ENCODE assay signal across 12 cellular contexts in genomic region chr4:37601527-37601926, GRCh38.
DNase-seq lines count a peak whose midpoint lies in the region; ATAC-seq and TF ChIP-seq lines count a peak whose summit lies in the region.
"Had no signal": no experiment of that assay in that cellular context is flagged by ENCODE, and none has a peak within 500 bp of the region (broad histone marks: within the 10 kb centered on the region; RNA-seq: fewer than 3 reads in every experiment).

No MANE protein-coding gene starts in this region.

- peaks cover 21% of the 10 kb centered on the region for H3K4me1 ChIP-seq in adipocyte (ENCODE audit: control insufficient read depth, insufficient read depth, low read length)
- H3K4me1 ChIP-seq in left lung, result peaks cover 0 to 20% of the 10 kb centered on the region in 2 donors
- no peaks in the 10 kb centered on the region; the same call in 1 of the 2 replicates for H3K4me1 ChIP-seq in BE2C

- H3K36me3 ChIP-seq in adipocyte (ENCODE audit: control insufficient read depth, insufficient read depth, low read length, severe bottlenecking) (no peaks in the 10 kb centered on the region), left lung (no peaks in the 10 kb centered on the region), BE2C (no peaks in the 10 kb centered on the region)

- H3K27me3 ChIP-seq in adipocyte (replicated peaks; ENCODE audit: control insufficient read depth, insufficient read depth, low read length), result no peaks in the 10 kb centered on the region
- H3K27me3 ChIP-seq in left lung, result no peaks in the 10 kb centered on the region
- H3K27me3 ChIP-seq in BE2C, result no peaks in the 10 kb centered on the region

- no peak overlapping the region for H3K27ac ChIP-seq in left lung

- no peak for TF ChIP-seq CTCF in left lung (IDR thresholded peaks at IDR 0.05)
- no peak for TF ChIP-seq CTCF in BE2C (IDR thresholded peaks at IDR 0.05; ENCODE audit: low read depth, low read length)

- intact Hi-C loops in left lung (cut with DNase I), result loop anchor here in 1 of 2 donors (5.0 kb wide), 1 partner anchor 201 kb away; no protein-coding TSS in a partner anchor

- no peaks in the 10 kb centered on the region for H3K9me3 ChIP-seq in adipocyte (ENCODE audit: control insufficient read depth, low read length)
- no peaks in the 10 kb centered on the region for H3K9me3 ChIP-seq in left lung
- no peaks in the 10 kb centered on the region for H3K9me3 ChIP-seq in BE2C

- H3K9ac ChIP-seq in adipocyte (ENCODE audit: low read length), result no peak overlapping the region

- ATAC-seq in left lung, result peak; percentile 18
- ATAC-seq: K562 had no signal

- no peak overlapping the region for H3K4me3 ChIP-seq in adipocyte (ENCODE audit: low read length)
- H3K4me3 ChIP-seq in left lung, result no peak overlapping the region
- H3K4me3 ChIP-seq in BE2C (ENCODE audit: low read depth, low read length), result no peak overlapping the region
- H3K4me3 ChIP-seq: K562 had no signal

- DNase-seq in CD1c-positive myeloid dendritic cell (ENCODE audit: extremely low spot score) (peak; percentile 27), LHCN-M2 (ENCODE audit: low read depth) (peak; percentile 47), adipocyte (ENCODE audit: low read depth) (peak; percentile 48), left lung (peak in 1 of 2 donors; percentile 41), hippocampal formation (lab: John Stamatoyannopoulos, UW) (no peak), hypothalamus (lab: John Stamatoyannopoulos, UW) (no peak), NCI-H2107 (lab: John Stamatoyannopoulos, UW) (no peak), BE2C (no peak)
- DNase-seq: DMS79 treated with DMSO at 0.1 percent for 48 hours, mammary epithelial cell, NCI-H69 had no signal

Comparison
In these comparisons a context has a peak if more than half of its experiments do, and no peak if none do; other contexts are left out.
1. DNase-seq: peak in CD1c-positive myeloid dendritic cell (single experiment), LHCN-M2 (single experiment) and adipocyte (single experiment); none in hippocampal formation (0 of 2), hypothalamus (0 of 51), NCI-H2107 (single experiment) and BE2C (single experiment).